13 cellular contexts compared by ENCODE assay signal in genomic region chr5:60504342-60504741, GRCh38.
DNase-seq lines count a peak whose midpoint lies in the region; ATAC-seq and TF ChIP-seq lines count a peak whose summit lies in the region.
"Had no signal": no experiment of that assay in that cellular context is flagged by ENCODE, and none has a peak within 500 bp of the region (broad histone marks: within the 10 kb centered on the region; RNA-seq: fewer than 3 reads in every experiment).

No MANE protein-coding gene starts in this region.

- ATAC-seq in GM19351 (IDR thresholded peaks at IDR 0.05; ENCODE audit: unreplicated experiment): peak; percentile 84
- ATAC-seq in HG02678 (IDR thresholded peaks at IDR 0.05; ENCODE audit: unreplicated experiment): peak; percentile 78
- peak; percentile 78 for ATAC-seq in HG03442 (IDR thresholded peaks at IDR 0.05; ENCODE audit: unreplicated experiment)
- ATAC-seq: activated CD8-positive, alpha-beta T cell treated with anti-CD3 and anti-CD28 coated beads for 36 hours had no signal

- H3K27ac Mint-ChIP-seq in activated naive CD4-positive, alpha-beta T cell treated with anti-CD3 and anti-CD28 coated beads for 36 hours: no peak overlapping the region
- no peak overlapping the region for H3K27ac Mint-ChIP-seq in glutamatergic neuron (ENCODE audit: unreplicated experiment)
- H3K27ac Mint-ChIP-seq: activated CD8-positive, alpha-beta T cell treated with anti-CD3 and anti-CD28 coated beads for 36 hours; H9 had no signal

- H3K9me3 Mint-ChIP-seq in activated naive CD4-positive, alpha-beta T cell treated with anti-CD3 and anti-CD28 coated beads for 36 hours: no peaks in the 10 kb centered on the region
- H3K9me3 Mint-ChIP-seq in glutamatergic neuron (ENCODE audit: unreplicated experiment): no peaks in the 10 kb centered on the region
- H3K9me3 Mint-ChIP-seq: activated CD8-positive, alpha-beta T cell treated with anti-CD3 and anti-CD28 coated beads for 36 hours; H9 had no signal

- no peaks in the 10 kb centered on the region for H3K27me3 Mint-ChIP-seq in activated naive CD4-positive, alpha-beta T cell treated with anti-CD3 and anti-CD28 coated beads for 36 hours (ENCODE audit: low read depth)
- no peaks in the 10 kb centered on the region for H3K27me3 Mint-ChIP-seq in glutamatergic neuron (ENCODE audit: unreplicated experiment)
- H3K27me3 Mint-ChIP-seq: activated CD8-positive, alpha-beta T cell treated with anti-CD3 and anti-CD28 coated beads for 36 hours had no signal

- intact Hi-C loops in activated naive CD4-positive, alpha-beta T cell treated with anti-CD3 and anti-CD28 coated beads for 36 hours (cut with micrococcal nuclease): no loop called here

- CTCF ChIA-PET in activated naive CD4-positive, alpha-beta T cell treated with anti-CD3 and anti-CD28 coated beads for 36 hours (lab: Charles Lee): no interaction called here

- no peaks in the 10 kb centered on the region for H3K27me3 ChIP-seq in GM06990 (replicated peaks; ENCODE audit: control insufficient read depth, insufficient read depth, low read length)
- H3K27me3 ChIP-seq: adrenal gland had no signal

- DNase-seq in GM06990 (ENCODE audit: extremely low read depth, insufficient read length) (peak; percentile 36), HuH-7.5 (ENCODE audit: low spot score) (no peak), glutamatergic neuron (no peak), NCI-H1092 (lab: John Stamatoyannopoulos, UW) (no peak)
- DNase-seq in activated naive CD4-positive, alpha-beta T cell treated with anti-CD3 and anti-CD28 coated beads for 36 hours: no peak
- DNase-seq: activated CD8-positive, alpha-beta T cell treated with anti-CD3 and anti-CD28 coated beads for 36 hours; adrenal gland; EL; H9; head of caudate nucleus had no signal

- no peaks in the 10 kb centered on the region for H3K36me3 Mint-ChIP-seq in activated naive CD4-positive, alpha-beta T cell treated with anti-CD3 and anti-CD28 coated beads for 36 hours (ENCODE audit: low read depth)
- H3K36me3 Mint-ChIP-seq in glutamatergic neuron (ENCODE audit: unreplicated experiment): no peaks in the 10 kb centered on the region

- H3K4me3 ChIP-seq in GM06990 (replicated peaks; ENCODE audit: low read depth, low read length): peak overlapping the region; percentile 29
- H3K4me3 ChIP-seq: adrenal gland had no signal

- H3K4me3 Mint-ChIP-seq in activated naive CD4-positive, alpha-beta T cell treated with anti-CD3 and anti-CD28 coated beads for 36 hours: no peak overlapping the region
- no peak overlapping the region for H3K4me3 Mint-ChIP-seq in glutamatergic neuron (ENCODE audit: unreplicated experiment)
- H3K4me3 Mint-ChIP-seq: activated CD8-positive, alpha-beta T cell treated with anti-CD3 and anti-CD28 coated beads for 36 hours; H9 had no signal

- TF ChIP-seq CTCF in GM06990 (IDR thresholded peaks at IDR 0.05; ENCODE audit: insufficient read depth, low read length, poor library complexity, severe bottlenecking) (no peak), glutamatergic neuron (IDR thresholded peaks at IDR 0.05; ENCODE audit: partially characterized antibody, unreplicated experiment) (no peak)

- no peaks in the 10 kb centered on the region for H3K36me3 ChIP-seq in GM06990 (ENCODE audit: control insufficient read depth, insufficient read depth, low read length)
- H3K36me3 ChIP-seq: adrenal gland had no signal

- no peaks in the 10 kb centered on the region for H3K4me1 Mint-ChIP-seq in activated naive CD4-positive, alpha-beta T cell treated with anti-CD3 and anti-CD28 coated beads for 36 hours (ENCODE audit: low read depth)
- H3K4me1 Mint-ChIP-seq in glutamatergic neuron (ENCODE audit: low read depth, unreplicated experiment): peaks cover 13% of the 10 kb centered on the region
